In genomic region chr11:69470301-69470700, GRCh38 we compare ENCODE assay signal across 23 cellular contexts. TPM values are rescaled to one million over a fixed set of nuclear protein-coding genes. Genes with fewer than 3 reads are reported as not detected.
A peak's percentile ranks its signal among the peaks of the same experiment; 100 is the strongest.
DNase-seq lines count a peak whose midpoint lies in the region; ATAC-seq, FAIRE-seq and TF ChIP-seq lines count a peak whose summit lies in the region.
"Had no signal": no experiment of that assay in that cellular context is flagged by ENCODE, and none has a peak within 500 bp of the region (broad histone marks: within the 10 kb centered on the region; RNA-seq: fewer than 3 reads in every experiment).

No MANE protein-coding gene starts in this region.

- no peak overlapping the region for H3K4me3 Mint-ChIP-seq in activated T-cell treated with anti-CD3 and anti-CD28 coated beads, Interleukin-2, amount 50 U/mL, for 24 hours
- H3K4me3 Mint-ChIP-seq: H9 had no signal

- H3K27ac ChIP-seq in heart right ventricle: no peak overlapping the region
- H3K27ac ChIP-seq in kidney (ENCODE audit: low read depth in 2 of 2, low read length in 2 of 2): no peak overlapping the region
- H3K27ac ChIP-seq in muscle layer of duodenum (ENCODE audit: low read length): peak overlapping the region; percentile 39
- no peak overlapping the region for H3K27ac ChIP-seq in aorta (ENCODE audit: low read depth in 1 of 2, low read length in 2 of 2)
- H3K27ac ChIP-seq: 22Rv1, C4-2B had no signal

- intact Hi-C loops in Right ventricle myocardium inferior (cut with DNase I) (no loop called here), heart right ventricle (cut with DNase I) (no loop called here), kidney (cut with DNase I) (no loop called here), aorta (cut with DNase I) (no loop called here)

- H3K27me3 ChIP-seq in heart right ventricle (no peaks in the 10 kb centered on the region), muscle layer of duodenum (ENCODE audit: low read depth, low read length) (no peaks in the 10 kb centered on the region), aorta (ENCODE audit: control insufficient read depth in 1 of 2, insufficient read depth in 2 of 2, low read length in 1 of 2) (no peaks in the 10 kb centered on the region)
- H3K27me3 ChIP-seq: MG63 had no signal

- H3K4me3 ChIP-seq in heart right ventricle: no peak overlapping the region
- H3K4me3 ChIP-seq in kidney (ENCODE audit: low read length in 2 of 2): no peak overlapping the region
- no peak overlapping the region for H3K4me3 ChIP-seq in muscle layer of duodenum (ENCODE audit: low read depth in 1 of 2, low read length in 2 of 2)
- no peak overlapping the region for H3K4me3 ChIP-seq in aorta (ENCODE audit: low read length in 2 of 2)
- H3K4me3 ChIP-seq: MG63 had no signal

- DNase-seq in Right ventricle myocardium inferior (ENCODE audit: missing footprints) (peak; percentile 9), heart right ventricle (no peak), kidney (peak; percentile 39), aorta (peak; percentile 13 to 65), NCI-H2227 (lab: John Stamatoyannopoulos, UW; ENCODE audit: unreplicated experiment) (no peak)
- DNase-seq in activated T-cell treated with anti-CD3 and anti-CD28 coated beads, Interleukin-2, amount 50 U/mL, for 24 hours: no peak
- DNase-seq: AML-193, DND-41, H9, Kasumi-1, MG63, NCI-H1092, NCI-H1436 treated with DMSO at 0.1 percent for 48 hours, NCI-H2029, NCI-H446, NCI-H69 had no signal

- no peak overlapping the region for H3K27ac Mint-ChIP-seq in activated T-cell treated with anti-CD3 and anti-CD28 coated beads, Interleukin-2, amount 50 U/mL, for 24 hours
- H3K27ac Mint-ChIP-seq: H9 had no signal

- peaks cover 2% of the 10 kb centered on the region for H3K4me1 Mint-ChIP-seq in activated T-cell treated with anti-CD3 and anti-CD28 coated beads, Interleukin-2, amount 50 U/mL, for 24 hours (ENCODE audit: low read depth)

- H3K9me3 ChIP-seq in heart right ventricle (peaks cover 0 to 8% (median 0%) of the 10 kb centered on the region in 11 donors), kidney (ENCODE audit: control insufficient read depth in 1 of 2, low read length in 2 of 2) (no peaks in the 10 kb centered on the region), muscle layer of duodenum (ENCODE audit: control insufficient read depth in 1 of 2, low read length in 2 of 2) (no peaks in the 10 kb centered on the region), aorta (ENCODE audit: control insufficient read depth, low read length) (peaks cover 2% of the 10 kb centered on the region)
- H3K9me3 ChIP-seq: MG63 had no signal

- H3K9me3 Mint-ChIP-seq in activated T-cell treated with anti-CD3 and anti-CD28 coated beads, Interleukin-2, amount 50 U/mL, for 24 hours: peaks cover 6% of the 10 kb centered on the region

- WGBS in heart right ventricle, 2 donors: 88 to 95% methylated on average over 9 of the region's 9 CpGs
- 95 to 96% methylated on average over 9 of the region's 9 CpGs for WGBS in aorta, 2 donors

- no peak overlapping the region for H3K9ac ChIP-seq in kidney (ENCODE audit: low read length in 2 of 2)

- no peaks in the 10 kb centered on the region for H3K36me3 Mint-ChIP-seq in activated T-cell treated with anti-CD3 and anti-CD28 coated beads, Interleukin-2, amount 50 U/mL, for 24 hours (ENCODE audit: low read depth)

- H3K27me3 Mint-ChIP-seq in activated T-cell treated with anti-CD3 and anti-CD28 coated beads, Interleukin-2, amount 50 U/mL, for 24 hours: peaks cover 16% of the 10 kb centered on the region

- ATAC-seq in Right ventricle myocardium inferior: no peak
- no peak for ATAC-seq in heart right ventricle
- no peak for ATAC-seq in aorta (ENCODE audit: low FRiP score)
- ATAC-seq in GM21576 (IDR thresholded peaks at IDR 0.05; ENCODE audit: unreplicated experiment): no peak
- ATAC-seq: Panc1 had no signal

- H3K36me3 ChIP-seq in heart right ventricle: no peaks in the 10 kb centered on the region
- no peaks in the 10 kb centered on the region for H3K36me3 ChIP-seq in kidney (ENCODE audit: control insufficient read depth in 1 of 2, insufficient read depth in 2 of 2, low read length in 2 of 2)
- no peaks in the 10 kb centered on the region for H3K36me3 ChIP-seq in muscle layer of duodenum (ENCODE audit: control insufficient read depth in 1 of 2, insufficient read depth in 2 of 2, low read length in 2 of 2)
- no peaks in the 10 kb centered on the region for H3K36me3 ChIP-seq in aorta (ENCODE audit: control insufficient read depth in 1 of 2, insufficient read depth in 2 of 2, low read length in 1 of 2)
- H3K36me3 ChIP-seq: MG63 had no signal

- TF ChIP-seq CTCF in heart right ventricle (IDR thresholded peaks at IDR 0.05) (no peak), kidney (IDR thresholded peaks at IDR 0.05; ENCODE audit: borderline replicate concordance, extremely low read depth, insufficient read depth) (no peak)

- FAIRE-seq in kidney (lab: Jason Lieb, UNC): no peak

- H3K4me1 ChIP-seq in heart right ventricle: peaks cover 0 to 37% (median 4%) of the 10 kb centered on the region in 9 donors
- H3K4me1 ChIP-seq in kidney (ENCODE audit: control insufficient read depth in 1 of 2, insufficient read depth in 1 of 2, low read depth in 1 of 2, low read length in 2 of 2): peaks cover 0 to 2% of the 10 kb centered on the region in 2 donors
- H3K4me1 ChIP-seq in muscle layer of duodenum (ENCODE audit: control insufficient read depth in 1 of 2, insufficient read depth in 2 of 2, low read length in 2 of 2): peaks cover 0 to 12% of the 10 kb centered on the region in 2 donors
- H3K4me1 ChIP-seq in aorta (ENCODE audit: control insufficient read depth in 1 of 2, insufficient read depth in 2 of 2, low read length in 2 of 2): no peaks in the 10 kb centered on the region

RNA-seq across cellular contexts. Expression of gene LINC01488, which starts 11.2 kb away (rescaled TPM):
- total RNA-seq in Right ventricle myocardium inferior: 0.08 TPM
- under 1 TPM in 6 of 10 donors, not detected in 4; 0.12 to 0.23 (median 0.15) TPM for total RNA-seq in heart right ventricle
- polyA plus RNA-seq in heart right ventricle: under 1 TPM; 0.03 to 0.59 TPM
- not detected for total RNA-seq in kidney
- polyA plus RNA-seq in kidney (ENCODE audit: insufficient read depth, low read depth, low replicate concordance): not detected
- total RNA-seq in aorta: not detected
- polyA plus RNA-seq in aorta: not detected
- total RNA-seq: G401, H9, HT-29 had no signal

Comparison
In these comparisons a context has a peak if more than half of its experiments do, and no peak if none do; other contexts are left out.
1. DNase-seq: peak in Right ventricle myocardium inferior (single experiment), kidney (single experiment) and aorta (2 of 2); none in heart right ventricle (0 of 2), NCI-H2227 (single experiment) and activated T-cell treated with anti-CD3 and anti-CD28 coated beads, Interleukin-2, amount 50 U/mL, for 24 hours (single experiment).